Comparison of ENCODE assay signal across 8 cellular contexts in genomic region chr1:1063945-1064831, GRCh38. TPM values are rescaled to one million over a fixed set of nuclear protein-coding genes. Genes with fewer than 3 reads are reported as not detected.
DNase-seq lines count a peak whose midpoint lies in the region; ATAC-seq, FAIRE-seq and TF ChIP-seq lines count a peak whose summit lies in the region.

No MANE protein-coding gene starts in this region.

- H3K27ac ChIP-seq in ACC112 (ENCODE audit: low read depth, low read length) (peak overlapping the region; percentile 50; the same call in 1 of the 2 replicates), neuronal stem cell (replicated peaks; ENCODE audit: low read length) (no peak overlapping the region), tibial artery (no peak overlapping the region)

- TF ChIP-seq CTCF in epithelial cell of proximal tubule (conservative IDR thresholded peaks at IDR 0.05; ENCODE audit: low read depth, low read length): peak; percentile 64
- peak; percentile 79 to 83 for TF ChIP-seq CTCF in tibial artery (IDR thresholded peaks at IDR 0.05)

- H3K9me3 ChIP-seq in neuronal stem cell (replicated peaks in 1 of 2; ENCODE audit: control insufficient read depth in 2 of 2, insufficient read depth in 1 of 2, low read depth in 1 of 2, low read length in 2 of 2) (no peaks in the 10 kb centered on the region), tibial artery (no peaks in the 10 kb centered on the region)

- intact Hi-C loops in tibial artery (cut with DNase I; ENCODE audit: low total_unique reads): loop anchor here (2.0 kb wide), 2 partner anchors 29 to 79 kb away; no protein-coding TSS in a partner anchor

- H2BK12ac ChIP-seq in neuronal stem cell (ENCODE audit: low read length): peak overlapping the region; percentile 14

- no peak overlapping the region for H4K91ac ChIP-seq in neuronal stem cell (ENCODE audit: low read depth, low read length, poor library complexity)

- H2BK120ac ChIP-seq in neuronal stem cell (ENCODE audit: low read depth, low read length): peak overlapping the region; percentile 54

- peak overlapping the region; percentile 76 for H3K4ac ChIP-seq in neuronal stem cell (ENCODE audit: low read length)

- H3K27me3 ChIP-seq in ACC112 (ENCODE audit: insufficient read depth, low read length): 0 out of 2 replicates have a peak, but pooled peaks cover 6% of the 10 kb centered on the region
- peaks cover 6 to 74% (median 48%) of the 10 kb centered on the region in 3 experiments for H3K27me3 ChIP-seq in neuronal stem cell (ENCODE audit: control insufficient read depth in 3 of 3, insufficient read depth in 3 of 3, low read depth in 1 of 3, low read length in 3 of 3)
- H3K27me3 ChIP-seq in tibial artery: peaks cover 3 to 90% of the 10 kb centered on the region in 2 donors

- no peak overlapping the region for H2AFZ ChIP-seq in ACC112 (ENCODE audit: low read length, unreplicated experiment)
- H2AFZ ChIP-seq in neuronal stem cell (ENCODE audit: low read length): peak overlapping the region; percentile 8

- peak overlapping the region; percentile 96 for H2AK5ac ChIP-seq in neuronal stem cell (ENCODE audit: low read depth, low read length)

- peak; percentile 39 for ATAC-seq in HG03039 (IDR thresholded peaks at IDR 0.05; ENCODE audit: unreplicated experiment)

- H3K79me2 ChIP-seq in ACC112 (ENCODE audit: control insufficient read depth, insufficient read depth, low read length, unreplicated experiment): no peaks in the 10 kb centered on the region

- H4K8ac ChIP-seq in neuronal stem cell (ENCODE audit: low read depth, low read length): no peak overlapping the region

- H3K4me2 ChIP-seq in neuronal stem cell (ENCODE audit: insufficient read depth, low read length, poor library complexity, severe bottlenecking): peak overlapping the region; percentile 37

- peak overlapping the region; percentile 21 for H2BK15ac ChIP-seq in neuronal stem cell (ENCODE audit: low read length)

- peak overlapping the region; percentile 96 for H2BK5ac ChIP-seq in neuronal stem cell (ENCODE audit: low read length)

- no peak overlapping the region for H3K9ac ChIP-seq in neuronal stem cell (ENCODE audit: low read depth, low read length, poor library complexity)

- peak; percentile 76 for FAIRE-seq in GM18507 (lab: Jason Lieb, UNC)

- H3K23ac ChIP-seq in neuronal stem cell (ENCODE audit: low read depth, low read length, poor library complexity): peak overlapping the region; percentile 98

- DNase-seq in GM18507 (ENCODE audit: extremely low spot score, insufficient read length, low read depth): peak; percentile 65
- DNase-seq in NOMO-1 treated with DMSO at 0.1 percent for 48 hours (lab: John Stamatoyannopoulos, UW; ENCODE audit: unreplicated experiment): peak; percentile 42
- peak; percentile 94 for DNase-seq in activated CD8-positive, alpha-beta memory T cell treated with anti-CD3 and anti-CD28 coated beads, Interleukin-2, amount 50 U/mL, for 4 hours
- peak; percentile 39 for DNase-seq in epithelial cell of proximal tubule (ENCODE audit: low read depth)
- no peak for DNase-seq in neuronal stem cell (ENCODE audit: low spot score)
- no peak for DNase-seq in tibial artery

- H3K4me3 ChIP-seq in ACC112 (ENCODE audit: low read depth, low read length) (peak overlapping the region; percentile 13), epithelial cell of proximal tubule (ENCODE audit: low read depth, low read length) (peak overlapping the region; percentile 40), neuronal stem cell (ENCODE audit: low read length in 2 of 2) (peak overlapping the region in 1 of 2 donors; percentile 23), tibial artery (no peak overlapping the region)

- H3K14ac ChIP-seq in neuronal stem cell (ENCODE audit: low read length): peak overlapping the region; percentile 71

- no peaks in the 10 kb centered on the region for H3K79me1 ChIP-seq in neuronal stem cell (ENCODE audit: low read depth, low read length)

- H3K4me1 ChIP-seq in ACC112 (ENCODE audit: control insufficient read depth, insufficient read depth, low read length, unreplicated experiment) (peaks cover 25% of the 10 kb centered on the region), neuronal stem cell (ENCODE audit: control insufficient read depth in 2 of 2, insufficient read depth in 1 of 2, low read depth in 1 of 2, low read length in 2 of 2) (peaks cover 23 to 24% of the 10 kb centered on the region in 2 donors), tibial artery (peaks cover 0 to 46% (median 27%) of the 10 kb centered on the region in 4 donors)

- no CpG with 5 or more reads among the region's 50 CpGs for WGBS in neuronal stem cell (ENCODE audit: extremely low coverage in 2 of 2, insufficient read length in 2 of 2, insufficient replicate concordance in 1 of 2), 2 donors

- peak overlapping the region; percentile 89 for H3K18ac ChIP-seq in neuronal stem cell (ENCODE audit: low read length)

- H3K36me3 ChIP-seq in ACC112 (ENCODE audit: insufficient read depth, low read length) (no peaks in the 10 kb centered on the region), neuronal stem cell (replicated peaks in 1 of 2; ENCODE audit: control insufficient read depth in 2 of 2, insufficient read depth in 2 of 2, low read length in 2 of 2) (no peaks in the 10 kb centered on the region), tibial artery (no peaks in the 10 kb centered on the region)

RNA-seq across cellular contexts. Expression of gene RNF223, which starts 9.9 kb away (rescaled TPM):
- total RNA-seq in epithelial cell of proximal tubule: 0.36 and 1.6 TPM in 2 replicates
- polyA plus RNA-seq in neuronal stem cell (2013, experiment 1 of 2): 0.03 TPM
- polyA plus RNA-seq in neuronal stem cell (2013, experiment 2 of 2): 0.01 TPM

RNA-seq across cellular contexts. Expression of gene AGRN, which starts 44.3 kb away (rescaled TPM):
- 261 and 462 TPM in 2 replicates for total RNA-seq in epithelial cell of proximal tubule
- polyA plus RNA-seq in neuronal stem cell (2013, experiment 1 of 2): 79.8 TPM
- polyA plus RNA-seq in neuronal stem cell (2013, experiment 2 of 2): 78.9 TPM

RNA-seq across cellular contexts. Expression of gene ISG15, which starts 50.9 kb away (rescaled TPM):
- 66.0 and 75.6 TPM in 2 replicates for total RNA-seq in epithelial cell of proximal tubule
- 44.0 TPM for polyA plus RNA-seq in neuronal stem cell (2013, experiment 1 of 2)
- 44.5 TPM for polyA plus RNA-seq in neuronal stem cell (2013, experiment 2 of 2)

RNA-seq across cellular contexts. Expression of gene C1orf159, which starts 51.7 kb away (rescaled TPM):
- total RNA-seq in epithelial cell of proximal tubule: 20.2 and 24.9 TPM in 2 replicates
- polyA plus RNA-seq in neuronal stem cell (2013, experiment 1 of 2): 12.3 TPM
- 11.7 TPM for polyA plus RNA-seq in neuronal stem cell (2013, experiment 2 of 2)

Comparison
In these comparisons a context has a peak if more than half of its experiments do, and no peak if none do; other contexts are left out.
1. H3K4me3 ChIP-seq: peak in ACC112 (single experiment) and epithelial cell of proximal tubule (single experiment); none in tibial artery (0 of 2).
2. DNase-seq: peak in GM18507 (single experiment), NOMO-1 treated with DMSO at 0.1 percent for 48 hours (single experiment), activated CD8-positive, alpha-beta memory T cell treated with anti-CD3 and anti-CD28 coated beads, Interleukin-2, amount 50 U/mL, for 4 hours (single experiment) and epithelial cell of proximal tubule (single experiment); none in neuronal stem cell (single experiment) and tibial artery (0 of 2).